1 cellular context compared by ENCODE assay signal in genomic region chr5:135365281-135365680, GRCh38.
A peak's percentile ranks its signal among the peaks of the same experiment; 100 is the strongest.
TF ChIP-seq lines count a peak whose summit lies in the region.

No MANE protein-coding gene starts in this region.

TF ChIP-seq in HepG2, 621 proteins besides CTCF, POLR2A, EP300 and RAD21:
- TF ChIP-seq RBM22 (optimal IDR thresholded peaks at IDR 0.05; ENCODE audit: low read length) (peak; percentile 26), AGO1 (IDR thresholded peaks at IDR 0.05; ENCODE audit: low read depth, low read length, poor library complexity, severe bottlenecking) (no peak)
